ENCODE assay signal across 19 cellular contexts in the genomic region with DNA sequence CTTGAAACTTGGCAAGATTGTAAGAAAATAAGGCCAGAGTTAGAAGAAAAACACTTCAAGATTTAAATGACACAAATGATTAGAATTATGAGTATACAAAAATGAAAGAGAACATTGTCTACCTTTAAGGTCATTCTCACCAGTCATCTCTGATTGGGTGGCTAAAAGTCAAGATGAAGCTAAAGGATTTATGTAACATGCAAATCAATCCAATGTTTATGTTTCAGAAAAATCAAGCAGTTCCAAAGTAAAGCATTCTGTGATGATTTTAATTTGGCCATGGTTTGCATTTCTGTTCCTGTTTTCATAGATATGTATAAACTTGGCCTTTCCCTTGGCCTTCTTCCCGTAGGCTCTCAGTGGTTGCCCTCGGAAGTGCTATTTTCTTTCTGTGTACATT.
"Had no signal": no experiment of that assay in that cellular context is flagged by ENCODE, and none has a peak within 500 bp of the region (broad histone marks: within the 10 kb centered on the region; RNA-seq: fewer than 3 reads in every experiment).

No MANE protein-coding gene starts in this region.

- H3K36me3 ChIP-seq: SJSA1 had no signal

- H3K4me3 ChIP-seq: SJSA1, SK-N-MC had no signal

- H3K27me3 ChIP-seq: SJSA1 had no signal

- H3K27ac ChIP-seq: SJSA1, SK-N-MC had no signal

- H3K4me1 ChIP-seq: SJSA1 had no signal

- DNase-seq: KBM-7, NCI-H1092, NCI-H1105 treated with DMSO at 0.1 percent for 48 hours, NCI-H1417 treated with DMSO at 0.1 percent for 48 hours, NCI-H146, NCI-H1694 treated with DMSO at 0.1 percent for 48 hours, NCI-H1930, NCI-H2081, NCI-H2107, NCI-H2227 treated with DMSO at 0.1 percent for 48 hours, NCI-H524, NCI-H526 treated with DMSO at 0.1 percent for 48 hours, NCI-H748 treated with DMSO at 0.1 percent for 48 hours, Right ventricle myocardium superior, RPMI8226, SIG-M5 had no signal

- H3K9me3 ChIP-seq: SJSA1 had no signal

- FAIRE-seq: RCC 7860 had no signal
